26 cellular contexts compared by ENCODE assay signal in genomic region chr3:166986000-166986399, GRCh38.
"Had no signal": no experiment of that assay in that cellular context is flagged by ENCODE, and none has a peak within 500 bp of the region (broad histone marks: within the 10 kb centered on the region; RNA-seq: fewer than 3 reads in every experiment).

No MANE protein-coding gene starts in this region.

- H3K9me3 ChIP-seq: left lung, neutrophil, pancreas, psoas muscle, right atrium auricular region, thoracic aorta, vagina had no signal

- H3K27me3 ChIP-seq: foreskin keratinocyte, hepatocyte, left lung, neutrophil, pancreas, right atrium auricular region, vagina had no signal

- H3K27me3 Mint-ChIP-seq: activated CD4-positive, alpha-beta memory T cell treated with anti-CD3 and anti-CD28 coated beads for 36 hours; activated naive CD4-positive, alpha-beta T cell treated with anti-CD3 and anti-CD28 coated beads, Interleukin-2, amount 10 ng/mL, durations not matched to agents 7 days and 5 days; brain; natural killer cell treated with Interleukin-12 subunit alpha and Interleukin-12 subunit beta and Interleukin-15 and Interleukin-18, amount 100 ng/mL, for 72 hours; type B pancreatic cell had no signal

- H3K4me3 Mint-ChIP-seq: activated CD4-positive, alpha-beta memory T cell treated with anti-CD3 and anti-CD28 coated beads for 36 hours; activated naive CD4-positive, alpha-beta T cell treated with anti-CD3 and anti-CD28 coated beads, Interleukin-2, amount 10 ng/mL, durations not matched to agents 7 days and 5 days; brain; immature natural killer cell; natural killer cell treated with Interleukin-12 subunit alpha and Interleukin-12 subunit beta and Interleukin-15 and Interleukin-18, amount 100 ng/mL, for 72 hours; type B pancreatic cell had no signal

- H3K79me2 ChIP-seq: hepatocyte had no signal

- H3K9me3 Mint-ChIP-seq: activated CD4-positive, alpha-beta memory T cell treated with anti-CD3 and anti-CD28 coated beads for 36 hours; activated naive CD4-positive, alpha-beta T cell treated with anti-CD3 and anti-CD28 coated beads, Interleukin-2, amount 10 ng/mL, durations not matched to agents 7 days and 5 days; brain; type B pancreatic cell had no signal

- H3K36me3 ChIP-seq: left lung, neutrophil, pancreas, right atrium auricular region, thoracic aorta, vagina had no signal

- ATAC-seq: foreskin keratinocyte; left lung; natural killer cell treated with Interleukin-12 subunit alpha and Interleukin-12 subunit beta and Interleukin-15 and Interleukin-18, amount 100 ng/mL, for 72 hours; pancreas; psoas muscle had no signal

- DNase-seq: activated CD4-positive, alpha-beta memory T cell treated with anti-CD3 and anti-CD28 coated beads for 36 hours; activated CD4-positive, alpha-beta T cell treated with anti-CD3 and anti-CD28 coated beads for 48 hours; activated effector memory CD4-positive, alpha-beta T cell treated with anti-CD3 and anti-CD28 coated beads, Interleukin-2, amount 50 U/mL, for 16 hours; activated naive CD4-positive, alpha-beta T cell treated with anti-CD3 and anti-CD28 coated beads, Interleukin-2, amount 10 ng/mL, durations not matched to agents 7 days and 5 days; amygdala; caudate nucleus; dermis blood vessel endothelial cell; effector CD8-positive, alpha-beta T cell; immature natural killer cell; kidney glomerular epithelial cell; left lung; midbrain; pancreas; psoas muscle; stimulated activated CD4-positive, alpha-beta T cell treated with anti-CD3 and anti-CD28 coated beads, Interleukin-4, amount 100 ng/mL, for 24 hours; stimulated activated naive CD4-positive, alpha-beta T cell treated with Interleukin-2 at 50 U/mL for 16 hours had no signal

- H2AFZ ChIP-seq: hepatocyte had no signal

- H3K36me3 Mint-ChIP-seq: activated CD4-positive, alpha-beta memory T cell treated with anti-CD3 and anti-CD28 coated beads for 36 hours; activated naive CD4-positive, alpha-beta T cell treated with anti-CD3 and anti-CD28 coated beads, Interleukin-2, amount 10 ng/mL, durations not matched to agents 7 days and 5 days; brain; immature natural killer cell; natural killer cell treated with Interleukin-12 subunit alpha and Interleukin-12 subunit beta and Interleukin-15 and Interleukin-18, amount 100 ng/mL, for 72 hours; type B pancreatic cell had no signal

- H3K4me1 ChIP-seq: left lung, pancreas, psoas muscle, right atrium auricular region, vagina had no signal

- H3K4me3 ChIP-seq: hepatocyte, left lung, lung, pancreas, psoas muscle, right atrium auricular region, thoracic aorta, vagina had no signal

- H3K27ac ChIP-seq: foreskin keratinocyte, hepatocyte, left lung, neutrophil, pancreas, psoas muscle, right atrium auricular region, thoracic aorta, vagina had no signal

- H3K4me2 ChIP-seq: hepatocyte had no signal

- H3K4me1 Mint-ChIP-seq: activated naive CD4-positive, alpha-beta T cell treated with anti-CD3 and anti-CD28 coated beads, Interleukin-2, amount 10 ng/mL, durations not matched to agents 7 days and 5 days; brain; immature natural killer cell had no signal

- H3K27ac Mint-ChIP-seq: activated CD4-positive, alpha-beta memory T cell treated with anti-CD3 and anti-CD28 coated beads for 36 hours; activated naive CD4-positive, alpha-beta T cell treated with anti-CD3 and anti-CD28 coated beads, Interleukin-2, amount 10 ng/mL, durations not matched to agents 7 days and 5 days; brain; immature natural killer cell; natural killer cell treated with Interleukin-12 subunit alpha and Interleukin-12 subunit beta and Interleukin-15 and Interleukin-18, amount 100 ng/mL, for 72 hours; type B pancreatic cell had no signal
